Comparison of ENCODE assay signal across 18 cellular contexts in the genomic region with DNA sequence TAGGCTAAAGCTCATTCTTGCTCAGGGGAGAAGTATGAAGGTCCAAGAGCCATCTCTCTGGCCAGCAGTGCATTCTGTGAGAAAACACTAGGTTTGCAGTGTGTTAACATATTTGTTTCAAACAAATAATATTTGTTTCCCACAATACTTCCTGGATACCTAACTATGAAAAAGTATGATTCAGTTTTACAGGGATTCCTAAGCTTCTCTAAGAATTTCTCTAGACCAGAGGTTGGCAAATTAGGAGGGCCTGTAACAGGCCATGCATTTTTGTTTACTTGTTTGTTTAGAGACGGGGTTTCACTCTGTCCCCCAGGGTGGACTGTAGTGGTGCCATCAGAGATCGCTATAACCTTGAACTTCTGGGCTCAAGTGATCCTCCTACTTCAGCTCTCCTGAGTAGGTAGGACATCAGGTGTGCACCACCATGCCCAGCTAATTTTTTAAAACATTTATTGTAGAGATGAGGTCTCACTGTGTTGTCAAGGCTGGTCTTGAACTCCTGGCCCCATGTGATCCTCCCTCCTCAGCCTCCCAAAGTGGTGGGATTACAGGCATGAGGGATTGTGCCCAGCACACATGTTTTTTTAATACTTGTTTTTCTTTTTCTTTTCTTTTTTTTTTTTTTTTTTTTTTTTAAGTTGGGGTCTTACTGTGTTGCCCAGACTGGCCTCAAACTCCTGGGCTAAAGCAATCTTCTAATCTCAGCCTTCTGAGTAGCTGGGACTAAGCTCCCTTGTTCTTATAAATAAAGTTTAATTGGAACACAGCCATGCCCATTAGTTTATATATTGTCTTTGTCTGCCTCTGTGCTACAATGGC.
A peak's percentile ranks its signal among the peaks of the same experiment; 100 is the strongest.
DNase-seq lines count a peak whose midpoint lies in the region; FAIRE-seq and TF ChIP-seq lines count a peak whose summit lies in the region.
"Had no signal": no experiment of that assay in that cellular context is flagged by ENCODE, and none has a peak within 500 bp of the region (broad histone marks: within the 10 kb centered on the region; RNA-seq: fewer than 3 reads in every experiment).

No MANE protein-coding gene starts in this region.

- no peak overlapping the region for H3K56ac ChIP-seq in H1 (replicated peaks; ENCODE audit: insufficient read length, low read depth, low read length)
- H3K56ac ChIP-seq in mesendoderm (ENCODE audit: low read length): no peak overlapping the region

- POLR2A ChIA-PET in H1 (lab: Charles Lee; ENCODE audit: partially characterized antibody): no interaction called here

- H3K9me3 ChIP-seq in H1 (ENCODE audit: insufficient read depth in 2 of 2, low read depth in 1 of 2, low read length in 1 of 2) (no peaks in the 10 kb centered on the region), suprapubic skin (no peaks in the 10 kb centered on the region)
- H3K9me3 ChIP-seq: prostate gland, uterus had no signal

- no peaks in the 10 kb centered on the region for H3K79me2 ChIP-seq in H1 (ENCODE audit: control insufficient read depth in 1 of 2, insufficient read depth in 2 of 2, low read length in 2 of 2)
- H3K79me2 ChIP-seq in mesendoderm (ENCODE audit: control insufficient read depth, insufficient read depth, low read length): no peaks in the 10 kb centered on the region

- H4K5ac ChIP-seq in H1 (ENCODE audit: insufficient read length, low read depth, low read length) (no peak overlapping the region), mesendoderm (ENCODE audit: low read length) (no peak overlapping the region)

- no peak overlapping the region for H4K91ac ChIP-seq in H1 (replicated peaks; ENCODE audit: insufficient read length, low read length)

- H3K27ac Mint-ChIP-seq in Calu3 (ENCODE audit: unreplicated experiment): peak overlapping the region; percentile 95
- H3K27ac Mint-ChIP-seq: activated naive CD4-positive, alpha-beta T cell treated with anti-CD3 and anti-CD28 coated beads, Interleukin-2, amount 50 U/mL, for 24 hours; naive thymus-derived CD8-positive, alpha-beta T cell; stimulated activated naive CD8-positive, alpha-beta T cell treated with anti-CD3 and anti-CD28 coated beads, Interleukin-15, Interleukin-2, amounts not matched to agents 100 ng/mL and 50 ng/mL, for 24 hours had no signal

- no peak for FAIRE-seq in H1 (lab: Jason Lieb, UNC)

- no peak overlapping the region for H3K4me3 Mint-ChIP-seq in Calu3 (ENCODE audit: low read depth, unreplicated experiment)
- H3K4me3 Mint-ChIP-seq: activated naive CD4-positive, alpha-beta T cell treated with anti-CD3 and anti-CD28 coated beads, Interleukin-2, amount 50 U/mL, for 24 hours; naive thymus-derived CD8-positive, alpha-beta T cell; stimulated activated naive CD8-positive, alpha-beta T cell treated with anti-CD3 and anti-CD28 coated beads, Interleukin-15, Interleukin-2, amounts not matched to agents 100 ng/mL and 50 ng/mL, for 24 hours had no signal

- H3K4me2 ChIP-seq in H1 (ENCODE audit: insufficient read depth in 1 of 2, low read depth in 2 of 2, low read length in 2 of 2) (no peak overlapping the region), mesendoderm (ENCODE audit: low read length) (no peak overlapping the region)

- H3K14ac ChIP-seq in H1 (ENCODE audit: insufficient read length): no peak overlapping the region

- no peaks in the 10 kb centered on the region for H3K23me2 ChIP-seq in H1 (ENCODE audit: low read depth, low read length)

- H3K27me3 ChIP-seq in H1 (replicated peaks in 1 of 4; ENCODE audit: control insufficient read depth in 3 of 4, extremely low read depth in 1 of 4, insufficient read depth in 3 of 4, low read length in 3 of 4): no peaks in the 10 kb centered on the region
- H3K27me3 ChIP-seq in mesendoderm (ENCODE audit: insufficient read depth, low read length, poor library complexity): no peaks in the 10 kb centered on the region
- H3K27me3 ChIP-seq in suprapubic skin: no peaks in the 10 kb centered on the region
- H3K27me3 ChIP-seq: uterus had no signal

- no peaks in the 10 kb centered on the region for H4K20me1 ChIP-seq in H1 (replicated peaks in 1 of 2; ENCODE audit: control insufficient read depth in 1 of 2, insufficient read depth in 2 of 2, low read length in 2 of 2)

- 100% methylated on average over 2 of the region's 2 CpGs; no CpG with 5 or more reads in 1 of the 2 experiments for WGBS in H1 (ENCODE audit: extremely low coverage in 1 of 2, insufficient coverage in 1 of 2, insufficient read length in 1 of 2, insufficient replicate concordance in 2 of 2, low coverage in 1 of 2, low lambda C conversion rate in 2 of 2, missing lambda C conversion rate in 1 of 2), 2 experiments
- no CpG with 5 or more reads among the region's 2 CpGs for WGBS in mesendoderm (ENCODE audit: extremely low coverage, insufficient coverage, low lambda C conversion rate)
- 100% methylated on average over 2 of the region's 2 CpGs for WGBS in suprapubic skin

- no peaks in the 10 kb centered on the region for H3K27me3 Mint-ChIP-seq in Calu3 (ENCODE audit: unreplicated experiment)
- H3K27me3 Mint-ChIP-seq: activated naive CD4-positive, alpha-beta T cell treated with anti-CD3 and anti-CD28 coated beads, Interleukin-2, amount 50 U/mL, for 24 hours had no signal

- H2BK5ac ChIP-seq in H1 (ENCODE audit: low read depth, low read length): no peak overlapping the region
- H2BK5ac ChIP-seq in mesendoderm (ENCODE audit: low read length): no peak overlapping the region

- TF ChIP-seq EP300 in H1 (IDR thresholded peaks at IDR 0.05; ENCODE audit: borderline replicate concordance in 1 of 2, low read depth in 2 of 2, low read length in 2 of 2): no peak
- TF ChIP-seq EP300 in suprapubic skin (IDR thresholded peaks at IDR 0.05): no peak

- H3K79me1 ChIP-seq in H1 (ENCODE audit: low read depth, low read length) (no peaks in the 10 kb centered on the region), mesendoderm (ENCODE audit: low read length) (no peaks in the 10 kb centered on the region)

- intact Hi-C loops in Calu3 (cut with micrococcal nuclease; ENCODE audit: unreplicated experiment): loop anchor here (2.0 kb wide), 1 partner anchor 69 kb away; no protein-coding TSS in a partner anchor

- H2BK20ac ChIP-seq in H1 (ENCODE audit: low read length): no peak overlapping the region

- H3K4ac ChIP-seq in H1 (replicated peaks; ENCODE audit: insufficient read length, low read depth, low read length): no peak overlapping the region
- no peak overlapping the region for H3K4ac ChIP-seq in mesendoderm (ENCODE audit: low read depth, low read length)

- peaks cover 47% of the 10 kb centered on the region for H3K4me1 Mint-ChIP-seq in Calu3 (ENCODE audit: low read depth, unreplicated experiment)

- H3K4me1 ChIP-seq in H1 (replicated peaks in 1 of 4; ENCODE audit: control insufficient read depth in 3 of 4, insufficient read depth in 4 of 4, low read length in 3 of 4) (peaks cover 0 to 4% (median 0%) of the 10 kb centered on the region in 4 experiments; a peak in 1 of 7 replicates), mesendoderm (ENCODE audit: control insufficient read depth, low read depth, low read length) (peaks cover 2% of the 10 kb centered on the region), suprapubic skin (peaks cover 23% of the 10 kb centered on the region)
- H3K4me1 ChIP-seq: prostate gland, uterus had no signal

- no peak for TF ChIP-seq CTCF in Calu3 (IDR thresholded peaks at IDR 0.05; ENCODE audit: unreplicated experiment)
- TF ChIP-seq CTCF in H1 (IDR thresholded peaks at IDR 0.05; ENCODE audit: control extremely low read depth in 1 of 3, insufficient read depth in 1 of 3, low read depth in 1 of 3, low read length in 3 of 3): no peak
- TF ChIP-seq CTCF in suprapubic skin (IDR thresholded peaks at IDR 0.05): no peak

- H3K36me3 ChIP-seq in H1 (ENCODE audit: control insufficient read depth in 2 of 4, insufficient read depth in 4 of 4, low read length in 3 of 4) (no peaks in the 10 kb centered on the region), mesendoderm (ENCODE audit: control insufficient read depth, insufficient read depth, low read length) (no peaks in the 10 kb centered on the region), suprapubic skin (no peaks in the 10 kb centered on the region)
- H3K36me3 ChIP-seq: prostate gland, uterus had no signal

- H2BK120ac ChIP-seq in H1 (replicated peaks; ENCODE audit: low read depth, low read length) (no peak overlapping the region), mesendoderm (ENCODE audit: low read depth, low read length) (no peak overlapping the region)

- no peak for TF ChIP-seq RAD21 in H1 (IDR thresholded peaks at IDR 0.05 in 1 of 2, conservative IDR thresholded peaks at IDR 0.05 in 1 of 2; ENCODE audit: low read depth in 2 of 2, low read length in 2 of 2)

- peak overlapping the region; percentile 40; the same call in 1 of the 2 replicates for H2BK12ac ChIP-seq in H1 (ENCODE audit: low read depth, low read length)

- DNase-seq in Calu3 (no peak), M059J (ENCODE audit: low read depth) (peak; percentile 79), H1 (ENCODE audit: low read depth in 1 of 2, low spot score in 2 of 2) (no peak), mesendoderm (no peak), NCI-H2171 treated with DMSO at 0.1 percent for 48 hours (lab: John Stamatoyannopoulos, UW) (no peak), NAMALWA (ENCODE audit: low spot score) (no peak), globus pallidus (ENCODE audit: low spot score) (no peak), suprapubic skin (ENCODE audit: low spot score in 2 of 2) (no peak)
- DNase-seq: activated CD4-positive, alpha-beta T cell treated with anti-CD3 and anti-CD28 coated beads, Interleukin-2, amount 50 U/mL, for 1 hour; activated T-cell treated with anti-CD3 and anti-CD28 coated beads, Interleukin-2, amount 50 U/mL, for 1 hour; GDM1; H7; naive thymus-derived CD8-positive, alpha-beta T cell; NCI-H510A; uterus had no signal

- no peaks in the 10 kb centered on the region for H3K9me3 Mint-ChIP-seq in Calu3 (ENCODE audit: low read depth, unreplicated experiment)
- H3K9me3 Mint-ChIP-seq: activated naive CD4-positive, alpha-beta T cell treated with anti-CD3 and anti-CD28 coated beads, Interleukin-2, amount 50 U/mL, for 24 hours; naive thymus-derived CD8-positive, alpha-beta T cell; stimulated activated naive CD8-positive, alpha-beta T cell treated with anti-CD3 and anti-CD28 coated beads, Interleukin-15, Interleukin-2, amounts not matched to agents 100 ng/mL and 50 ng/mL, for 24 hours had no signal

- H2AFZ ChIP-seq in H1 (ENCODE audit: low read length): no peak overlapping the region

- H3K9ac ChIP-seq in H1 (replicated peaks in 1 of 4; ENCODE audit: extremely low read depth in 1 of 4, low read depth in 3 of 4, low read length in 3 of 4) (no peak overlapping the region), mesendoderm (ENCODE audit: low read length) (no peak overlapping the region)

- H3K27ac ChIP-seq in H1 (ENCODE audit: low read depth, low read length) (no peak overlapping the region), mesendoderm (ENCODE audit: low read depth, low read length) (no peak overlapping the region), suprapubic skin (no peak overlapping the region)
- H3K27ac ChIP-seq: prostate gland, uterus had no signal

- H3K4me3 ChIP-seq in H1 (ENCODE audit: extremely low read depth in 1 of 4, insufficient read depth in 2 of 4, low read depth in 3 of 4, low read length in 4 of 4) (no peak overlapping the region), mesendoderm (ENCODE audit: low read length) (no peak overlapping the region), suprapubic skin (no peak overlapping the region)
- H3K4me3 ChIP-seq: prostate gland, uterus had no signal

- H3K18ac ChIP-seq in H1 (ENCODE audit: extremely low read depth, low read length) (no peak overlapping the region), mesendoderm (ENCODE audit: low read length) (no peak overlapping the region)

- H2BK15ac ChIP-seq in H1 (ENCODE audit: low read length): no peak overlapping the region
- peak overlapping the region; percentile 19 for H2BK15ac ChIP-seq in mesendoderm (replicated peaks; ENCODE audit: low read depth)

- H2AK5ac ChIP-seq in H1 (ENCODE audit: low read depth, low read length): no peak overlapping the region
- H2AK5ac ChIP-seq in mesendoderm (ENCODE audit: low read length): no peak overlapping the region

- H3K23ac ChIP-seq in H1 (ENCODE audit: insufficient read length): no peak overlapping the region
- no peak overlapping the region for H3K23ac ChIP-seq in mesendoderm (ENCODE audit: low read length)

- TF ChIP-seq POLR2A in H1 (IDR thresholded peaks at IDR 0.05; ENCODE audit: control extremely low read depth in 1 of 2, low read depth in 2 of 2, low read length in 2 of 2) (no peak), suprapubic skin (IDR thresholded peaks at IDR 0.05) (no peak)

- no TSS peak for BruUV-seq in Calu3 (replicated peaks; lab: Mats Ljungman, UMichigan)

- no peak overlapping the region for H4K8ac ChIP-seq in H1 (ENCODE audit: extremely low read depth, insufficient read depth, low read length)
- H4K8ac ChIP-seq in mesendoderm (ENCODE audit: low read depth, low read length): no peak overlapping the region

- CTCF ChIA-PET in Calu3 (lab: Charles Lee) (interaction anchor here (0.7 to 1.2 kb wide), 4 partner anchors 10 to 640 kb away, joined by 3 to 7 read pairs (median 5); no protein-coding TSS in a partner anchor), H1 (lab: Charles Lee; ENCODE audit: partially characterized antibody) (interaction anchor here (0.9 to 1.5 kb wide), 5 partner anchors 14 to 141 kb away, joined by 3 to 6 read pairs (median 3); no protein-coding TSS in a partner anchor)

- H3K36me3 Mint-ChIP-seq in Calu3 (ENCODE audit: insufficient read depth, unreplicated experiment): peaks cover 18% of the 10 kb centered on the region
- H3K36me3 Mint-ChIP-seq: naive thymus-derived CD8-positive, alpha-beta T cell had no signal
